18 cellular contexts compared by ENCODE assay signal in genomic region chr17:39751016-39751543, GRCh38. TPM values are rescaled to one million over a fixed set of nuclear protein-coding genes. Genes with fewer than 3 reads are reported as not detected.
"Had no signal": no experiment of that assay in that cellular context is flagged by ENCODE, and none has a peak within 500 bp of the region (broad histone marks: within the 10 kb centered on the region; RNA-seq: fewer than 3 reads in every experiment).

No MANE protein-coding gene starts in this region.

- H3K27ac Mint-ChIP-seq: activated CD8-positive, alpha-beta memory T cell treated with anti-CD3 and anti-CD28 coated beads, Interleukin-2, amount 10 ng/mL, durations not matched to agents 7 days and 5 days; natural killer cell had no signal

- ATAC-seq: activated CD8-positive, alpha-beta memory T cell treated with anti-CD3 and anti-CD28 coated beads, Interleukin-2, amount 10 ng/mL, durations not matched to agents 7 days and 5 days; activated T-cell treated with anti-CD3 and anti-CD28 coated beads, Interleukin-2, amount 50 U/mL, for 4 hours; natural killer cell; T-helper 17 cell had no signal

- H3K9me3 ChIP-seq: adrenal gland, heart left ventricle, ovary had no signal

- H3K27me3 Mint-ChIP-seq: activated CD8-positive, alpha-beta memory T cell treated with anti-CD3 and anti-CD28 coated beads, Interleukin-2, amount 10 ng/mL, durations not matched to agents 7 days and 5 days; T-helper 17 cell had no signal

- H3K4me3 Mint-ChIP-seq: activated CD8-positive, alpha-beta memory T cell treated with anti-CD3 and anti-CD28 coated beads, Interleukin-2, amount 10 ng/mL, durations not matched to agents 7 days and 5 days; activated T-cell treated with anti-CD3 and anti-CD28 coated beads, Interleukin-2, amount 50 U/mL, for 4 hours; T-helper 17 cell had no signal

- DNase-seq: activated CD4-positive, alpha-beta T cell treated with anti-CD3 and anti-CD28 coated beads, Interleukin-2, amount 50 U/mL, for 1 hour; activated CD4-positive, CD25-positive, alpha-beta regulatory T cell; activated CD8-positive, alpha-beta memory T cell treated with anti-CD3 and anti-CD28 coated beads, Interleukin-2, amount 10 ng/mL, durations not matched to agents 7 days and 5 days; activated naive CD4-positive, alpha-beta T cell; activated T-cell treated with anti-CD3 and anti-CD28 coated beads, Interleukin-2, amount 50 U/mL, for 4 hours; central memory CD4-positive, alpha-beta T cell; effector CD4-positive, alpha-beta T cell; foreskin melanocyte; heart left ventricle; mammary epithelial cell; natural killer cell; stimulated activated CD4-positive, alpha-beta T cell treated with anti-CD3 and anti-CD28 coated beads, Interleukin-4, amount 100 ng/mL, for 4 hours had no signal

- H3K27me3 ChIP-seq: adrenal gland, heart left ventricle, ovary had no signal

- H3K4me3 ChIP-seq: adrenal gland, coronary artery, heart left ventricle, ovary had no signal

- H3K36me3 ChIP-seq: adrenal gland, heart left ventricle, ovary had no signal

- H3K36me3 Mint-ChIP-seq: activated CD8-positive, alpha-beta memory T cell treated with anti-CD3 and anti-CD28 coated beads, Interleukin-2, amount 10 ng/mL, durations not matched to agents 7 days and 5 days; natural killer cell had no signal

- H3K27ac ChIP-seq: adrenal gland, ovary had no signal

- H3K9me3 Mint-ChIP-seq: activated T-cell treated with anti-CD3 and anti-CD28 coated beads, Interleukin-2, amount 50 U/mL, for 4 hours; natural killer cell; type B pancreatic cell had no signal

RNA-seq across cellular contexts. Expression of gene GRB7, which starts 13.3 kb away (rescaled TPM):
- total RNA-seq: skeletal muscle tissue, T-helper 17 cell had no signal
